In the genomic region with DNA sequence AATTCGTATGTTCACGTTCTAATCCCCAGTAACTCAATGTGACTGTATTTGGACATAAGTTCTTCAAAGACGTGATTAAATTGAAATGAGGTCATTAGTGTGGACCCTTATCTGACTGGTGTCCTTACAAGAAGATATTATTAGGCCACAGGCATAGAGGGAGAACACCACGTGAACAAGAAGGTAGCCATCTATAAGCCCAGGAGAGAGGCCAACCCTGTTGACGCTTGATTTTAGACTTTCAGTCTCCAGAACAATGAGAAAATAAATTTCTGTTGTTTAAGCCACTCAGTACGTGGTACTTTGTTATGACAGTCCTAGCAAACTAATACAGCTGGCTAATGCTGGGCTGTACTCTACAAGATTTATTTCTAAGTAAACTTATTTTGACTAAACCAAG, we compare ENCODE assay signal across 13 cellular contexts. TPM values are rescaled to one million over a fixed set of nuclear protein-coding genes. Genes with fewer than 3 reads are reported as not detected.
DNase-seq lines count a peak whose midpoint lies in the region; TF ChIP-seq lines count a peak whose summit lies in the region.
"Had no signal": no experiment of that assay in that cellular context is flagged by ENCODE, and none has a peak within 500 bp of the region (broad histone marks: within the 10 kb centered on the region; RNA-seq: fewer than 3 reads in every experiment).

No MANE protein-coding gene starts in this region.

- H3K27me3 ChIP-seq in Karpas-422 (ENCODE audit: low read length) (no peaks in the 10 kb centered on the region), dorsolateral prefrontal cortex (peaks cover 0 to 21% (median 0%) of the 10 kb centered on the region in 45 donors)
- H3K27me3 ChIP-seq: vagina had no signal

- no peaks in the 10 kb centered on the region for H3K9me3 ChIP-seq in Karpas-422 (ENCODE audit: low read length)
- H3K9me3 ChIP-seq: vagina had no signal

- peak overlapping the region; percentile 75 for H3K4me2 ChIP-seq in Karpas-422 (ENCODE audit: low read depth, low read length, poor library complexity, severe bottlenecking)

- H3K36me3 ChIP-seq in Karpas-422 (ENCODE audit: insufficient read depth, low read length) = peaks cover 21% of the 10 kb centered on the region

- no peak overlapping the region for H2AFZ ChIP-seq in Karpas-422 (ENCODE audit: low read length)

- peaks cover 35% of the 10 kb centered on the region for H3K79me2 ChIP-seq in Karpas-422 (ENCODE audit: low read length)

- no peak overlapping the region for H3K4me3 ChIP-seq in Karpas-422 (ENCODE audit: low read length)
- no peak overlapping the region for H3K4me3 ChIP-seq in dorsolateral prefrontal cortex

- H3K27ac Mint-ChIP-seq in T-helper 2 cell treated with Interferon-gamma antibody and Interleukin-4, amounts not matched to agents 5 μg/mL and 100 μg/mL, for 36 hours = peak overlapping the region; percentile 49
- peak overlapping the region in 2 of 5 experiments; percentile 49 to 62 for H3K27ac Mint-ChIP-seq in brain
- H3K27ac Mint-ChIP-seq in progenitor cell of endocrine pancreas = peak overlapping the region; percentile 59

- H3K27ac ChIP-seq in Karpas-422 (ENCODE audit: low read length) (no peak overlapping the region), dorsolateral prefrontal cortex (peak overlapping the region in 3 of 59 donors; percentile 4 to 39 (median 17))

- H3K27me3 Mint-ChIP-seq in T-helper 2 cell treated with Interferon-gamma antibody and Interleukin-4, amounts not matched to agents 5 μg/mL and 100 μg/mL, for 36 hours (ENCODE audit: low read depth) = no peaks in the 10 kb centered on the region
- H3K27me3 Mint-ChIP-seq in brain (no peaks in the 10 kb centered on the region), progenitor cell of endocrine pancreas (no peaks in the 10 kb centered on the region)

- H3K36me3 Mint-ChIP-seq in T-helper 2 cell treated with Interferon-gamma antibody and Interleukin-4, amounts not matched to agents 5 μg/mL and 100 μg/mL, for 36 hours (ENCODE audit: low read depth) = peaks cover 19% of the 10 kb centered on the region
- H3K36me3 Mint-ChIP-seq in brain = peaks cover 17% of the 10 kb centered on the region
- H3K36me3 Mint-ChIP-seq in progenitor cell of endocrine pancreas (ENCODE audit: insufficient read depth) = peaks cover 2% of the 10 kb centered on the region

- H3K4me1 Mint-ChIP-seq in T-helper 2 cell treated with Interferon-gamma antibody and Interleukin-4, amounts not matched to agents 5 μg/mL and 100 μg/mL, for 36 hours (ENCODE audit: low read depth) = peaks cover 26% of the 10 kb centered on the region
- H3K4me1 Mint-ChIP-seq in brain (peaks cover 26% of the 10 kb centered on the region), progenitor cell of endocrine pancreas (ENCODE audit: low read depth) (peaks cover 13% of the 10 kb centered on the region)

- no peaks in the 10 kb centered on the region for H3K9me2 ChIP-seq in Karpas-422 (replicated peaks; ENCODE audit: insufficient read depth, low read length)

- no peak for TF ChIP-seq CTCF in brain (conservative IDR thresholded peaks at IDR 0.05)
- no peak for TF ChIP-seq CTCF in progenitor cell of endocrine pancreas (IDR thresholded peaks at IDR 0.05; ENCODE audit: unreplicated experiment)
- no peak for TF ChIP-seq CTCF in dorsolateral prefrontal cortex (IDR thresholded peaks at IDR 0.05 in 54 of 56, conservative IDR thresholded peaks at IDR 0.05 in 2 of 56; ENCODE audit: low read depth in 1 of 56, partially characterized antibody in 56 of 56)

- no peak for DNase-seq in T-helper 2 cell treated with Interferon-gamma antibody and Interleukin-4, amounts not matched to agents 5 μg/mL and 100 μg/mL, for 36 hours (ENCODE audit: low spot score)
- no peak for DNase-seq in T-helper 2 cell
- no peak for DNase-seq in Karpas-422
- DNase-seq in progenitor cell of endocrine pancreas (ENCODE audit: low spot score, unreplicated experiment) = no peak
- DNase-seq in DMS153 (lab: John Stamatoyannopoulos, UW) = no peak
- no peak for DNase-seq in dorsolateral prefrontal cortex
- no peak for DNase-seq in NCI-H2107 (lab: John Stamatoyannopoulos, UW)
- DNase-seq: effector memory CD4-positive, alpha-beta T cell; kidney glomerular epithelial cell; NCI-H226; T1000 had no signal

- H3K9ac ChIP-seq in Karpas-422 (ENCODE audit: low read length) = no peak overlapping the region

- no peaks in the 10 kb centered on the region for H3K9me3 Mint-ChIP-seq in T-helper 2 cell treated with Interferon-gamma antibody and Interleukin-4, amounts not matched to agents 5 μg/mL and 100 μg/mL, for 36 hours
- H3K9me3 Mint-ChIP-seq in brain (peaks cover 0 to 6% (median 0%) of the 10 kb centered on the region in 5 experiments), progenitor cell of endocrine pancreas (ENCODE audit: low read depth) (peaks cover 10% of the 10 kb centered on the region)

- peaks cover 32% of the 10 kb centered on the region for H3K4me1 ChIP-seq in Karpas-422 (ENCODE audit: low read length)

- H3K4me3 Mint-ChIP-seq in T-helper 2 cell treated with Interferon-gamma antibody and Interleukin-4, amounts not matched to agents 5 μg/mL and 100 μg/mL, for 36 hours = peak overlapping the region; percentile 43
- peak overlapping the region; percentile 59 to 74 (median 68) for H3K4me3 Mint-ChIP-seq in brain
- H3K4me3 Mint-ChIP-seq in progenitor cell of endocrine pancreas (ENCODE audit: low read depth) = no peak overlapping the region

- intact Hi-C loops in dorsolateral prefrontal cortex (cut with DNase I) = loop anchor here (10.0 kb wide), 2 partner anchors 148 to 302 kb away; partner anchors contain the start of gene BCLAF3 (in 1 of the 2)

- H4K20me1 ChIP-seq in Karpas-422 (ENCODE audit: insufficient read depth, low read depth, low read length) = peaks cover 30% of the 10 kb centered on the region

RNA-seq across cellular contexts. Expression of gene EIF1AX, which starts 1.5 kb away (rescaled TPM):
- 32.8 and 55.5 TPM in 2 replicates for total RNA-seq in Karpas-422 (2014; rRNA removed; shearing (Covaris generic); ENCODE audit: low replicate concordance)
- polyA plus RNA-seq in brain (ENCODE audit: insufficient read depth, low read depth, low replicate concordance) = 22.6 TPM
- total RNA-seq in progenitor cell of endocrine pancreas (90.6 and 96.4 TPM in 2 replicates), dorsolateral prefrontal cortex (100 to 1,000 TPM in 24 of 120 experiments, 10 to 100 TPM in 96; 35.6 to 115 (median 87.7) TPM)

RNA-seq across cellular contexts. Expression of gene MAP7D2, which starts 26.4 kb away (rescaled TPM):
- total RNA-seq in Karpas-422 (2014; rRNA removed; shearing (Covaris generic); ENCODE audit: low replicate concordance) = 15.1 and 16.6 TPM in 2 replicates
- polyA plus RNA-seq in brain (ENCODE audit: insufficient read depth, low read depth, low replicate concordance) = 12.5 TPM
- total RNA-seq in progenitor cell of endocrine pancreas (1.4 and 1.5 TPM in 2 replicates), dorsolateral prefrontal cortex (10 to 100 TPM; 15.7 to 85.7 (median 57.2) TPM)
